24 cellular contexts compared by ENCODE assay signal in genomic region chrX:154829102-154829501, GRCh38. TPM values are rescaled to one million over a fixed set of nuclear protein-coding genes. Genes with fewer than 3 reads are reported as not detected.
DNase-seq lines count a peak whose midpoint lies in the region; ATAC-seq, FAIRE-seq and TF ChIP-seq lines count a peak whose summit lies in the region.
"Had no signal": no experiment of that assay in that cellular context is flagged by ENCODE, and none has a peak within 500 bp of the region (broad histone marks: within the 10 kb centered on the region; RNA-seq: fewer than 3 reads in every experiment).

No MANE protein-coding gene starts in this region.

- H3K4me2 ChIP-seq in OCI-LY3 (ENCODE audit: low read length) (peak overlapping the region; percentile 6; the same call in 1 of the 2 replicates), K562 (ENCODE audit: insufficient read depth, low read length) (peak overlapping the region; percentile 33; the same call in 1 of the 2 replicates)
- H3K4me2 ChIP-seq: BLaER1, KMS-11 had no signal

- H3K9me3 Mint-ChIP-seq in activated naive CD8-positive, alpha-beta T cell treated with anti-CD3 and anti-CD28 coated beads for 36 hours = no peaks in the 10 kb centered on the region
- H3K9me3 Mint-ChIP-seq in activated naive CD8-positive, alpha-beta T cell treated with anti-CD3 and anti-CD28 coated beads, Interleukin-2, amount 50 U/mL, for 24 hours = no peaks in the 10 kb centered on the region
- H3K9me3 Mint-ChIP-seq in stimulated activated naive B cell treated with anti-CD40 and anti-IgM and Interleukin-4, amounts not matched to agents 10 μg/mL and 1 μg/mL and 100 μg/mL, for 72 hours = no peaks in the 10 kb centered on the region
- H3K9me3 Mint-ChIP-seq: CD4-positive, alpha-beta memory T cell had no signal

- no peak for TF ChIP-seq EP300 in K562 (IDR thresholded peaks at IDR 0.05; ENCODE audit: low read length)

- in situ Hi-C loops in K562 (cut with MboI) = no loop called here
- in situ Hi-C loops in KBM-7 (cut with MboI; ENCODE audit: low pct_unique_long_range_greater_than_20kb, low sequenced_read_pairs) = loop anchor here (25.0 kb wide), 1 partner anchor 217 kb away; the partner anchor contains the start of gene CTAG1B

- CTCF ChIA-PET in K562 (lab: Yijun Ruan, JAX; ENCODE audit: low intra/inter-chr PET ratio) = no interaction called here

- no peak for TF ChIP-seq POLR2A in K562 (conservative IDR thresholded peaks at IDR 0.05)

- H3K4me1 ChIP-seq in OCI-LY3 (ENCODE audit: low read length) (peaks cover 36% of the 10 kb centered on the region), K562 (replicated peaks in 1 of 2; ENCODE audit: control insufficient read depth in 2 of 2, insufficient read depth in 2 of 2, low read length in 2 of 2) (peaks cover 3 to 34% of the 10 kb centered on the region in 2 experiments; a peak in 4 of 5 replicates)

- no peaks in the 10 kb centered on the region for H4K20me1 ChIP-seq in OCI-LY3 (ENCODE audit: insufficient read depth, low read length)
- H4K20me1 ChIP-seq in K562 (replicated peaks; ENCODE audit: control insufficient read depth, insufficient read depth, low read length) = no peaks in the 10 kb centered on the region
- H4K20me1 ChIP-seq: BLaER1 had no signal

- H3K27ac ChIP-seq in OCI-LY3 (ENCODE audit: low read length) (no peak overlapping the region), K562 (ENCODE audit: extremely low read depth, low read depth, low read length) (peak overlapping the region; percentile 56; the same call in 2 of the 3 replicates)
- H3K27ac ChIP-seq: BLaER1, KMS-11 had no signal

- BruUV-seq in K562 (replicated peaks; lab: Mats Ljungman, UMichigan) = no TSS peak

- H2AFZ ChIP-seq in OCI-LY3 (ENCODE audit: low read depth, low read length) (peak overlapping the region; percentile 4; the same call in 1 of the 2 replicates), K562 (ENCODE audit: low read depth, low read length) (peak overlapping the region; percentile 82)

- no peaks in the 10 kb centered on the region for H3K27me3 ChIP-seq in OCI-LY3 (ENCODE audit: low read depth, low read length)
- H3K27me3 ChIP-seq in K562 (ENCODE audit: control insufficient read depth in 2 of 2, insufficient read depth in 2 of 2, low read length in 2 of 2) = no peaks in the 10 kb centered on the region
- H3K27me3 ChIP-seq in MG63 = no peaks in the 10 kb centered on the region

- no peak for FAIRE-seq in K562 (lab: Jason Lieb, UNC)
- FAIRE-seq: A204.1 had no signal

- no peak for DNase-seq in activated naive CD8-positive, alpha-beta T cell treated with anti-CD3 and anti-CD28 coated beads for 36 hours
- DNase-seq in activated naive CD8-positive, alpha-beta T cell treated with anti-CD3 and anti-CD28 coated beads, Interleukin-2, amount 50 U/mL, for 24 hours = no peak
- no peak for DNase-seq in K562 (ENCODE audit: extremely low read depth in 1 of 4, low spot score in 3 of 4)
- DNase-seq in stimulated activated naive B cell treated with anti-CD40 and anti-IgM and Interleukin-4, amounts not matched to agents 10 μg/mL and 1 μg/mL and 100 μg/mL, for 72 hours = no peak
- no peak for DNase-seq in KBM-7
- no peak for DNase-seq in MG63
- DNase-seq: Calu3; CD4-positive, alpha-beta memory T cell; DMS53; EL; NCI-H1092 treated with DMSO at 0.1 percent for 48 hours; NCI-H2081; NK-92 treated with Interleukin-12 subunit alpha and Interleukin-12 subunit beta, amount 100 ng/mL, for 24 hours; Right ventricle myocardium superior had no signal

- no peak overlapping the region for H3K9ac ChIP-seq in OCI-LY3 (ENCODE audit: low read length)
- H3K9ac ChIP-seq in K562 (ENCODE audit: insufficient read depth in 1 of 2, low read depth in 2 of 2, low read length in 2 of 2) = peak overlapping the region in 1 of 2 experiments; percentile 61; a peak in 1 of 4 replicates
- H3K9ac ChIP-seq: BLaER1, KMS-11 had no signal

- H3K36me3 Mint-ChIP-seq in activated naive CD8-positive, alpha-beta T cell treated with anti-CD3 and anti-CD28 coated beads for 36 hours = no peaks in the 10 kb centered on the region
- no peaks in the 10 kb centered on the region for H3K36me3 Mint-ChIP-seq in activated naive CD8-positive, alpha-beta T cell treated with anti-CD3 and anti-CD28 coated beads, Interleukin-2, amount 50 U/mL, for 24 hours (ENCODE audit: low read depth)
- no peaks in the 10 kb centered on the region for H3K36me3 Mint-ChIP-seq in stimulated activated naive B cell treated with anti-CD40 and anti-IgM and Interleukin-4, amounts not matched to agents 10 μg/mL and 1 μg/mL and 100 μg/mL, for 72 hours
- H3K36me3 Mint-ChIP-seq: CD4-positive, alpha-beta memory T cell had no signal

- H3K36me3 ChIP-seq in OCI-LY3 (replicated peaks; ENCODE audit: low read depth, low read length) (no peaks in the 10 kb centered on the region), K562 (ENCODE audit: control insufficient read depth, insufficient read depth, low read length) (no peaks in the 10 kb centered on the region), MG63 (no peaks in the 10 kb centered on the region)
- H3K36me3 ChIP-seq: BLaER1 had no signal

- no peak for TF ChIP-seq RAD21 in K562 (CRISPR knock-in tag; conservative IDR thresholded peaks at IDR 0.05 in 1 of 2, IDR thresholded peaks at IDR 0.05 in 1 of 2)

- TF ChIP-seq CTCF in OCI-LY3 (IDR thresholded peaks at IDR 0.05; ENCODE audit: low read depth, low read length) (no peak), K562 (IDR thresholded peaks at IDR 0.05 in 2 of 3, conservative IDR thresholded peaks at IDR 0.05 in 1 of 3; ENCODE audit: insufficient read depth in 2 of 3, low read depth in 1 of 3, low read length in 3 of 3) (no peak)

- H3K79me2 ChIP-seq in OCI-LY3 (ENCODE audit: low read length) = no peaks in the 10 kb centered on the region
- H3K79me2 ChIP-seq in K562 (ENCODE audit: control insufficient read depth, insufficient read depth, low read length) = no peaks in the 10 kb centered on the region

- H3K4me3 ChIP-seq in OCI-LY3 (ENCODE audit: low read length) (no peak overlapping the region), K562 (no peak overlapping the region), MG63 (no peak overlapping the region)
- H3K4me3 ChIP-seq: BLaER1 had no signal

- H3K4me3 Mint-ChIP-seq in activated naive CD8-positive, alpha-beta T cell treated with anti-CD3 and anti-CD28 coated beads for 36 hours = no peak overlapping the region
- H3K4me3 Mint-ChIP-seq in activated naive CD8-positive, alpha-beta T cell treated with anti-CD3 and anti-CD28 coated beads, Interleukin-2, amount 50 U/mL, for 24 hours = no peak overlapping the region
- H3K4me3 Mint-ChIP-seq in stimulated activated naive B cell treated with anti-CD40 and anti-IgM and Interleukin-4, amounts not matched to agents 10 μg/mL and 1 μg/mL and 100 μg/mL, for 72 hours = peak overlapping the region; percentile 55 to 73
- H3K4me3 Mint-ChIP-seq: CD4-positive, alpha-beta memory T cell had no signal

- peaks cover 5% of the 10 kb centered on the region for H3K27me3 Mint-ChIP-seq in activated naive CD8-positive, alpha-beta T cell treated with anti-CD3 and anti-CD28 coated beads for 36 hours
- peaks cover 3% of the 10 kb centered on the region for H3K27me3 Mint-ChIP-seq in activated naive CD8-positive, alpha-beta T cell treated with anti-CD3 and anti-CD28 coated beads, Interleukin-2, amount 50 U/mL, for 24 hours
- H3K27me3 Mint-ChIP-seq in stimulated activated naive B cell treated with anti-CD40 and anti-IgM and Interleukin-4, amounts not matched to agents 10 μg/mL and 1 μg/mL and 100 μg/mL, for 72 hours = no peaks in the 10 kb centered on the region
- H3K27me3 Mint-ChIP-seq: CD4-positive, alpha-beta memory T cell had no signal

- H3K27ac Mint-ChIP-seq in activated naive CD8-positive, alpha-beta T cell treated with anti-CD3 and anti-CD28 coated beads for 36 hours = peak overlapping the region; percentile 78
- H3K27ac Mint-ChIP-seq in activated naive CD8-positive, alpha-beta T cell treated with anti-CD3 and anti-CD28 coated beads, Interleukin-2, amount 50 U/mL, for 24 hours = no peak overlapping the region
- H3K27ac Mint-ChIP-seq in stimulated activated naive B cell treated with anti-CD40 and anti-IgM and Interleukin-4, amounts not matched to agents 10 μg/mL and 1 μg/mL and 100 μg/mL, for 72 hours = peak overlapping the region; percentile 82

- intact Hi-C loops in K562 (cut with micrococcal nuclease) = no loop called here

- H3K4me1 Mint-ChIP-seq in activated naive CD8-positive, alpha-beta T cell treated with anti-CD3 and anti-CD28 coated beads for 36 hours = peaks cover 22% of the 10 kb centered on the region
- H3K4me1 Mint-ChIP-seq in activated naive CD8-positive, alpha-beta T cell treated with anti-CD3 and anti-CD28 coated beads, Interleukin-2, amount 50 U/mL, for 24 hours = peaks cover 20% of the 10 kb centered on the region
- peaks cover 17 to 21% of the 10 kb centered on the region in 2 donors for H3K4me1 Mint-ChIP-seq in stimulated activated naive B cell treated with anti-CD40 and anti-IgM and Interleukin-4, amounts not matched to agents 10 μg/mL and 1 μg/mL and 100 μg/mL, for 72 hours

- no peaks in the 10 kb centered on the region for H3K9me3 ChIP-seq in OCI-LY3 (ENCODE audit: insufficient read depth, low read length)
- no peaks in the 10 kb centered on the region for H3K9me3 ChIP-seq in K562 (replicated peaks; ENCODE audit: control insufficient read depth, insufficient read depth, low read depth, low read length)
- H3K9me3 ChIP-seq in MG63 = no peaks in the 10 kb centered on the region
- H3K9me3 ChIP-seq: BLaER1 had no signal

- no peaks in the 10 kb centered on the region for H3K9me1 ChIP-seq in K562 (ENCODE audit: control insufficient read depth, insufficient read depth, low read length)

- POLR2A ChIA-PET in K562 (lab: Yijun Ruan, JAX) = interaction anchor here (0.7 kb wide), 1 partner anchor 10 kb away, joined by 3 read pairs; no protein-coding TSS in a partner anchor

- no peak for ATAC-seq in activated naive CD8-positive, alpha-beta T cell treated with anti-CD3 and anti-CD28 coated beads, Interleukin-2, amount 50 U/mL, for 24 hours
- ATAC-seq in K562 (no peak), GM19324 (IDR thresholded peaks at IDR 0.05; ENCODE audit: low FRiP score, unreplicated experiment) (no peak)
- peak in 1 of 2 donors; percentile 16 for ATAC-seq in stimulated activated naive B cell treated with anti-CD40 and anti-IgM and Interleukin-4, amounts not matched to agents 10 μg/mL and 1 μg/mL and 100 μg/mL, for 72 hours (replicated peaks)
- ATAC-seq: SK-N-SH treated with all-trans-retinoic acid at 6 μM for 48 hours had no signal

RNA-seq across cellular contexts. Expression of gene SMIM9, which starts 5.4 kb away (rescaled TPM):
- not detected for total RNA-seq in activated naive CD8-positive, alpha-beta T cell treated with anti-CD3 and anti-CD28 coated beads for 36 hours
- not detected in 2 replicates for total RNA-seq in K562 (2011; cell fraction: chromatin; rRNA removed; ENCODE audit: low replicate concordance)
- total RNA-seq in K562 (2011; cell fraction: nucleolus; rRNA removed) = not detected in 2 replicates
- not detected in 2 replicates for total RNA-seq in K562 (2011; cell fraction: nucleoplasm; rRNA removed)
- total RNA-seq in K562 (2014; rRNA removed) (not detected in 2 replicates), K562 (2014; rRNA removed; fragmentation: Illumina TruSeq; extraction: Trizol) (not detected in 2 replicates), K562 (2015; rRNA removed; fragmentation: Illumina TruSeq; extraction: Trizol) (not detected in 2 replicates), K562 (2021) (not detected in 2 replicates)
- polyA plus RNA-seq in K562 (2011; rRNA removed) (not detected in 2 replicates), K562 (2014; fragmentation: Illumina TruSeq; extraction: Trizol) (not detected in 2 replicates), K562 (2014; fragmentation: Nextera tagmentation; extraction: Ambion mirVana) (under 1 TPM in 1 of 2 experiments, not detected in 1; 0.08 TPM), K562 (2014; rRNA removed) (not detected in 2 replicates)
- not detected in 2 replicates for polyA plus RNA-seq in K562 (2011; cell fraction: cytosol; rRNA removed)
- polyA plus RNA-seq in K562 (2011; cell fraction: nucleus; rRNA removed) = not detected in 2 replicates
- not detected in 2 replicates for polyA plus RNA-seq in K562 (2012)
- polyA minus RNA-seq in K562 (2011; rRNA and poly(A)+ RNA removed) = not detected in 2 replicates
- not detected in 2 replicates for polyA minus RNA-seq in K562 (2011; cell fraction: cytosol; rRNA and poly(A)+ RNA removed)
- polyA minus RNA-seq in K562 (2011; cell fraction: nucleus; rRNA and poly(A)+ RNA removed) = not detected in 2 replicates
- not detected in 2 replicates for total RNA-seq in MG63 (2014; rRNA removed; shearing (Covaris generic); ENCODE audit: low replicate concordance)
- total RNA-seq: Calu3; CD4-positive, alpha-beta memory T cell; H1; MCF 10A; NCI-H460; OCI-LY7; Right ventricle myocardium superior had no signal
- polyA plus RNA-seq: CD4-positive, alpha-beta memory T cell; H1 had no signal

RNA-seq across cellular contexts. Expression of gene MPP1, which starts 23.8 kb away (rescaled TPM):
- total RNA-seq in activated naive CD8-positive, alpha-beta T cell treated with anti-CD3 and anti-CD28 coated beads for 36 hours = 10 to 100 TPM; 16.2 to 17.9 TPM
- 409 and 526 TPM in 2 replicates for total RNA-seq in K562 (2011; cell fraction: chromatin; rRNA removed; ENCODE audit: low replicate concordance)
- 213 and 246 TPM in 2 replicates for total RNA-seq in K562 (2011; cell fraction: nucleolus; rRNA removed)
- 345 and 458 TPM in 2 replicates for total RNA-seq in K562 (2011; cell fraction: nucleoplasm; rRNA removed)
- total RNA-seq in K562 (2014; rRNA removed) (276 and 289 TPM in 2 replicates), K562 (2014; rRNA removed; fragmentation: Illumina TruSeq; extraction: Trizol) (267 and 280 TPM in 2 replicates), K562 (2015; rRNA removed; fragmentation: Illumina TruSeq; extraction: Trizol) (220 and 227 TPM in 2 replicates), K562 (2021) (290 and 305 TPM in 2 replicates)
- polyA plus RNA-seq in K562 (2011; rRNA removed) (354 and 391 TPM in 2 replicates), K562 (2014; fragmentation: Illumina TruSeq; extraction: Trizol) (339 and 395 TPM in 2 replicates), K562 (2014; fragmentation: Nextera tagmentation; extraction: Ambion mirVana) (100 to 1,000 TPM; 271 to 305 TPM), K562 (2014; rRNA removed) (283 and 336 TPM in 2 replicates)
- 231 and 288 TPM in 2 replicates for polyA plus RNA-seq in K562 (2011; cell fraction: cytosol; rRNA removed)
- 756 and 889 TPM in 2 replicates for polyA plus RNA-seq in K562 (2011; cell fraction: nucleus; rRNA removed)
- polyA plus RNA-seq in K562 (2012) = 313 and 332 TPM in 2 replicates
- polyA minus RNA-seq in K562 (2011; rRNA and poly(A)+ RNA removed) = 344 and 367 TPM in 2 replicates
- 226 and 236 TPM in 2 replicates for polyA minus RNA-seq in K562 (2011; cell fraction: cytosol; rRNA and poly(A)+ RNA removed)
- 190 and 313 TPM in 2 replicates for polyA minus RNA-seq in K562 (2011; cell fraction: nucleus; rRNA and poly(A)+ RNA removed)
- 28.9 and 62.7 TPM in 2 replicates for total RNA-seq in MG63 (2014; rRNA removed; shearing (Covaris generic); ENCODE audit: low replicate concordance)

RNA-seq across cellular contexts. Expression of gene F8A1, which starts 57.1 kb away (rescaled TPM):
- total RNA-seq in activated naive CD8-positive, alpha-beta T cell treated with anti-CD3 and anti-CD28 coated beads for 36 hours = 10 to 100 TPM; 39.3 to 39.4 TPM
- 0.39 and 0.48 TPM in 2 replicates for total RNA-seq in K562 (2011; cell fraction: chromatin; rRNA removed; ENCODE audit: low replicate concordance)
- not detected in 2 replicates for total RNA-seq in K562 (2011; cell fraction: nucleolus; rRNA removed)
- not detected in 2 replicates for total RNA-seq in K562 (2011; cell fraction: nucleoplasm; rRNA removed)
- not detected in 2 replicates for total RNA-seq in K562 (2014; rRNA removed)
- not detected in 2 replicates for total RNA-seq in K562 (2014; rRNA removed; fragmentation: Illumina TruSeq; extraction: Trizol)
- 0.11 TPM in 1 of 2 replicates, not detected in the other for total RNA-seq in K562 (2015; rRNA removed; fragmentation: Illumina TruSeq; extraction: Trizol)
- total RNA-seq in K562 (2021) = 0.27 TPM in 1 of 2 replicates, not detected in the other
- not detected in 2 replicates for polyA plus RNA-seq in K562 (2011; rRNA removed)
- not detected in 2 replicates for polyA plus RNA-seq in K562 (2011; cell fraction: cytosol; rRNA removed)
- polyA plus RNA-seq in K562 (2011; cell fraction: nucleus; rRNA removed) = 0.16 TPM in 1 of 2 replicates, not detected in the other
- not detected in 2 replicates for polyA plus RNA-seq in K562 (2012)
- polyA plus RNA-seq in K562 (2014; fragmentation: Illumina TruSeq; extraction: Trizol) = 0.08 TPM in 1 of 2 replicates, not detected in the other
- not detected for polyA plus RNA-seq in K562 (2014; fragmentation: Nextera tagmentation; extraction: Ambion mirVana)
- polyA plus RNA-seq in K562 (2014; rRNA removed) = not detected in 2 replicates
- polyA minus RNA-seq in K562 (2011; rRNA and poly(A)+ RNA removed) = 0.11 TPM in 1 of 2 replicates, not detected in the other
- not detected in 2 replicates for polyA minus RNA-seq in K562 (2011; cell fraction: cytosol; rRNA and poly(A)+ RNA removed)
- polyA minus RNA-seq in K562 (2011; cell fraction: nucleus; rRNA and poly(A)+ RNA removed) = 0.33 TPM in 1 of 2 replicates, not detected in the other
- 4.3 TPM in 1 of 2 replicates, not detected in the other for total RNA-seq in MG63 (2014; rRNA removed; shearing (Covaris generic); ENCODE audit: low replicate concordance)

Comparison
In these comparisons a context has a peak if more than half of its experiments do, and no peak if none do; other contexts are left out.
1. H3K4me3 Mint-ChIP-seq: peak in stimulated activated naive B cell treated with anti-CD40 and anti-IgM and Interleukin-4, amounts not matched to agents 10 μg/mL and 1 μg/mL and 100 μg/mL, for 72 hours (2 of 2); none in activated naive CD8-positive, alpha-beta T cell treated with anti-CD3 and anti-CD28 coated beads for 36 hours (single experiment) and activated naive CD8-positive, alpha-beta T cell treated with anti-CD3 and anti-CD28 coated beads, Interleukin-2, amount 50 U/mL, for 24 hours (single experiment).